In genomic region chr1:205998457-205999241, GRCh38 we compare ENCODE assay signal across 19 cellular contexts. TPM values are rescaled to one million over a fixed set of nuclear protein-coding genes. Genes with fewer than 3 reads are reported as not detected.
DNase-seq lines count a peak whose midpoint lies in the region; ATAC-seq and TF ChIP-seq lines count a peak whose summit lies in the region.
"Had no signal": no experiment of that assay in that cellular context is flagged by ENCODE, and none has a peak within 500 bp of the region (broad histone marks: within the 10 kb centered on the region; RNA-seq: fewer than 3 reads in every experiment).

No MANE protein-coding gene starts in this region.

- DNase-seq in NCI-H1436 (lab: John Stamatoyannopoulos, UW), result peak; percentile 17
- DNase-seq in NCI-H1436 treated with DMSO at 0.1 percent for 48 hours (lab: John Stamatoyannopoulos, UW), result no peak
- DNase-seq in endodermal cell, result peak; percentile 45
- peak; percentile 83 for DNase-seq in left kidney (ENCODE audit: low read depth, low spot score)
- no peak for DNase-seq in glutamatergic neuron
- DNase-seq: activated CD4-positive, alpha-beta T cell treated with anti-CD3 and anti-CD28 coated beads, Interleukin-2, amount 50 U/mL, for 1 hour; CD4-positive, CD25-positive, alpha-beta regulatory T cell; central memory CD4-positive, alpha-beta T cell; NCI-H2227 treated with DMSO at 0.1 percent for 48 hours; T-helper 2 cell had no signal

- no peaks in the 10 kb centered on the region for H3K9me3 Mint-ChIP-seq in endodermal cell
- peaks cover 4% of the 10 kb centered on the region for H3K9me3 Mint-ChIP-seq in glutamatergic neuron (ENCODE audit: unreplicated experiment)

- no peak overlapping the region for H3K9ac ChIP-seq in endodermal cell (ENCODE audit: extremely low read depth, low read length, poor library complexity, severe bottlenecking)
- H3K9ac ChIP-seq in subcutaneous abdominal adipose tissue (ENCODE audit: low read length in 5 of 5), result peak overlapping the region in 2 of 5 donors; percentile 16 to 44

- H3K36me3 Mint-ChIP-seq in endodermal cell (ENCODE audit: low read depth) (no peaks in the 10 kb centered on the region), glutamatergic neuron (ENCODE audit: unreplicated experiment) (peaks cover 4% of the 10 kb centered on the region)
- H3K36me3 Mint-ChIP-seq: CD4-positive, CD25-positive, alpha-beta regulatory T cell had no signal

- H3K4me1 Mint-ChIP-seq in endodermal cell, result peaks cover 9% of the 10 kb centered on the region
- no peaks in the 10 kb centered on the region for H3K4me1 Mint-ChIP-seq in glutamatergic neuron (ENCODE audit: low read depth, unreplicated experiment)
- H3K4me1 Mint-ChIP-seq: CD4-positive, CD25-positive, alpha-beta regulatory T cell had no signal

- H3K9me3 ChIP-seq in endodermal cell (ENCODE audit: control insufficient read depth, low read length), result no peaks in the 10 kb centered on the region
- no peaks in the 10 kb centered on the region for H3K9me3 ChIP-seq in subcutaneous abdominal adipose tissue (ENCODE audit: control insufficient read depth in 5 of 5, low read length in 5 of 5)
- H3K9me3 ChIP-seq: Peyer's patch had no signal

- no peaks in the 10 kb centered on the region for H3K27me3 ChIP-seq in endodermal cell (ENCODE audit: control insufficient read depth, insufficient read depth, low read length, poor library complexity, severe bottlenecking)
- H3K27me3 ChIP-seq in subcutaneous abdominal adipose tissue (ENCODE audit: control insufficient read depth in 5 of 5, insufficient read depth in 4 of 5, low read length in 5 of 5), result no peaks in the 10 kb centered on the region
- H3K27me3 ChIP-seq: Peyer's patch had no signal

- H3K27ac ChIP-seq in endodermal cell (ENCODE audit: low read depth, low read length) (peak overlapping the region; percentile 51), subcutaneous abdominal adipose tissue (ENCODE audit: low read depth, low read length) (peak overlapping the region; percentile 69)
- H3K27ac ChIP-seq: 22Rv1, Peyer's patch had no signal

- H3K27ac Mint-ChIP-seq in endodermal cell (no peak overlapping the region), glutamatergic neuron (ENCODE audit: unreplicated experiment) (no peak overlapping the region)
- H3K27ac Mint-ChIP-seq: CD4-positive, CD25-positive, alpha-beta regulatory T cell had no signal

- TF ChIP-seq CTCF in endodermal cell (conservative IDR thresholded peaks at IDR 0.05) (no peak), glutamatergic neuron (IDR thresholded peaks at IDR 0.05; ENCODE audit: partially characterized antibody, unreplicated experiment) (no peak)

- H3K4me3 Mint-ChIP-seq in endodermal cell, result no peak overlapping the region
- H3K4me3 Mint-ChIP-seq in glutamatergic neuron (ENCODE audit: unreplicated experiment), result no peak overlapping the region
- H3K4me3 Mint-ChIP-seq: CD4-positive, CD25-positive, alpha-beta regulatory T cell had no signal

- H3K4me3 ChIP-seq in endodermal cell (ENCODE audit: low read length) (no peak overlapping the region), subcutaneous abdominal adipose tissue (ENCODE audit: low read depth in 1 of 5, low read length in 5 of 5) (no peak overlapping the region)
- H3K4me3 ChIP-seq: Peyer's patch, skin epidermis had no signal

- WGBS in endodermal cell (ENCODE audit: insufficient coverage in 1 of 2, insufficient read length in 1 of 2), 2 experiments, result 76 to 85% methylated on average over 11 to 13 of the region's 13 CpGs

- H3K36me3 ChIP-seq in endodermal cell (ENCODE audit: control insufficient read depth, insufficient read depth, low read length), result no peaks in the 10 kb centered on the region
- peaks cover 1 to 4% (median 2%) of the 10 kb centered on the region in 5 donors for H3K36me3 ChIP-seq in subcutaneous abdominal adipose tissue (ENCODE audit: control insufficient read depth in 5 of 5, insufficient read depth in 5 of 5, low read length in 5 of 5)
- H3K36me3 ChIP-seq: Peyer's patch had no signal

- H3K4me1 ChIP-seq in endodermal cell (ENCODE audit: control insufficient read depth, insufficient read depth, low read length), result no peaks in the 10 kb centered on the region
- peaks cover 8 to 51% (median 47%) of the 10 kb centered on the region in 5 donors for H3K4me1 ChIP-seq in subcutaneous abdominal adipose tissue (ENCODE audit: control insufficient read depth in 5 of 5, insufficient read depth in 5 of 5, low read length in 5 of 5)

- peaks cover 14% of the 10 kb centered on the region for H3K27me3 Mint-ChIP-seq in endodermal cell (ENCODE audit: insufficient read depth)
- H3K27me3 Mint-ChIP-seq in glutamatergic neuron (ENCODE audit: unreplicated experiment), result no peaks in the 10 kb centered on the region

- no peak for ATAC-seq in GM19324 (IDR thresholded peaks at IDR 0.05; ENCODE audit: low FRiP score, unreplicated experiment)
- no peak for ATAC-seq in GM18873 (IDR thresholded peaks at IDR 0.05; ENCODE audit: low FRiP score, unreplicated experiment)
- ATAC-seq: esophagus mucosa had no signal

RNA-seq across cellular contexts. Expression of gene RAB7B, which starts 4.5 kb away (rescaled TPM):
- total RNA-seq in endodermal cell (not detected), glutamatergic neuron (ENCODE audit: unreplicated experiment) (not detected)
- 1.3 TPM for polyA plus RNA-seq in endodermal cell (2013, experiment 1 of 2)
- polyA plus RNA-seq in endodermal cell (2013, experiment 2 of 2), result 1.2 TPM
- total RNA-seq: CD4-positive, CD25-positive, alpha-beta regulatory T cell had no signal
- polyA plus RNA-seq: CD4-positive, CD25-positive, alpha-beta regulatory T cell had no signal

RNA-seq across cellular contexts. Expression of gene CTSE, which starts 25.0 kb away (rescaled TPM):
- total RNA-seq in endodermal cell (under 1 TPM; 0.15 to 0.42 TPM), glutamatergic neuron (ENCODE audit: unreplicated experiment) (not detected)
- polyA plus RNA-seq in endodermal cell (2013, experiment 1 of 2), result 0.39 TPM
- polyA plus RNA-seq in endodermal cell (2013, experiment 2 of 2), result 0.12 TPM
- total RNA-seq: CD4-positive, CD25-positive, alpha-beta regulatory T cell; H4; subcutaneous adipose tissue had no signal
- polyA plus RNA-seq: CD4-positive, CD25-positive, alpha-beta regulatory T cell had no signal

RNA-seq across cellular contexts. Expression of gene RHEX, which starts 54.3 kb away (rescaled TPM):
- total RNA-seq in endodermal cell (not detected), glutamatergic neuron (ENCODE audit: unreplicated experiment) (not detected)
- 0.71 TPM for polyA plus RNA-seq in endodermal cell (2013, experiment 1 of 2)
- polyA plus RNA-seq in endodermal cell (2013, experiment 2 of 2), result 1.2 TPM
- total RNA-seq: CD4-positive, CD25-positive, alpha-beta regulatory T cell; H4 had no signal
- polyA plus RNA-seq: CD4-positive, CD25-positive, alpha-beta regulatory T cell had no signal

RNA-seq across cellular contexts. Expression of gene SLC26A9, which starts 55.4 kb away (rescaled TPM):
- total RNA-seq in endodermal cell (under 1 TPM; 0.22 TPM), glutamatergic neuron (ENCODE audit: unreplicated experiment) (not detected)
- polyA plus RNA-seq in endodermal cell (2013, experiment 1 of 2), result 0.18 TPM
- 0.08 TPM for polyA plus RNA-seq in endodermal cell (2013, experiment 2 of 2)
- total RNA-seq: CD4-positive, CD25-positive, alpha-beta regulatory T cell; H4; Peyer's patch; subcutaneous adipose tissue had no signal
- polyA plus RNA-seq: CD4-positive, CD25-positive, alpha-beta regulatory T cell had no signal

Comparison
In these comparisons a context has a peak if more than half of its experiments do, and no peak if none do; other contexts are left out.
1. DNase-seq: peak in NCI-H1436 (single experiment), endodermal cell (single experiment) and left kidney (single experiment); none in NCI-H1436 treated with DMSO at 0.1 percent for 48 hours (single experiment) and glutamatergic neuron (single experiment).